10 cellular contexts compared by ENCODE assay signal in genomic region chr12:113260127-113260526, GRCh38. TPM values are rescaled to one million over a fixed set of nuclear protein-coding genes. Genes with fewer than 3 reads are reported as not detected.
DNase-seq lines count a peak whose midpoint lies in the region; ATAC-seq, FAIRE-seq and TF ChIP-seq lines count a peak whose summit lies in the region.
"Had no signal": no experiment of that assay in that cellular context is flagged by ENCODE, and none has a peak within 500 bp of the region (broad histone marks: within the 10 kb centered on the region; RNA-seq: fewer than 3 reads in every experiment).

No MANE protein-coding gene starts in this region.

- no peaks in the 10 kb centered on the region for H3K27me3 ChIP-seq in mammary epithelial cell (ENCODE audit: insufficient read depth, low read length)
- no peaks in the 10 kb centered on the region for H3K27me3 ChIP-seq in body of pancreas
- H3K27me3 ChIP-seq in upper lobe of right lung = no peaks in the 10 kb centered on the region
- H3K27me3 ChIP-seq in HAP-1 (ENCODE audit: low read depth) = no peaks in the 10 kb centered on the region

- no peaks in the 10 kb centered on the region for H3K79me2 ChIP-seq in mammary epithelial cell (ENCODE audit: insufficient read depth, low read length)

- no peaks in the 10 kb centered on the region for H3K9me3 Mint-ChIP-seq in MCF 10A (ENCODE audit: unreplicated experiment)

- no peak for TF ChIP-seq CTCF in MCF 10A (IDR thresholded peaks at IDR 0.05; ENCODE audit: unreplicated experiment)
- TF ChIP-seq CTCF in mammary epithelial cell (conservative IDR thresholded peaks at IDR 0.05 in 1 of 2, IDR thresholded peaks at IDR 0.05 in 1 of 2; ENCODE audit: extremely low read depth in 1 of 2, insufficient read depth in 1 of 2, low read depth in 1 of 2, low read length in 2 of 2) = no peak
- TF ChIP-seq CTCF in body of pancreas (IDR thresholded peaks at IDR 0.05) = no peak
- TF ChIP-seq CTCF in mucosa of descending colon (IDR thresholded peaks at IDR 0.05) = no peak
- TF ChIP-seq CTCF in upper lobe of right lung (IDR thresholded peaks at IDR 0.05) = no peak
- TF ChIP-seq CTCF in D721Med (IDR thresholded peaks at IDR 0.05; ENCODE audit: insufficient read depth, missing control alignments) = no peak

- ATAC-seq in body of pancreas = peak; percentile 3
- ATAC-seq in mucosa of descending colon = peak; percentile 18
- ATAC-seq in upper lobe of right lung = no peak
- ATAC-seq in GM18517 (IDR thresholded peaks at IDR 0.05; ENCODE audit: unreplicated experiment) = no peak

- DNase-seq in MCF 10A (ENCODE audit: unreplicated experiment) = no peak
- no peak for DNase-seq in mammary epithelial cell
- DNase-seq in body of pancreas = no peak
- peak in 1 of 3 donors; percentile 44 for DNase-seq in mucosa of descending colon
- no peak for DNase-seq in upper lobe of right lung
- no peak for DNase-seq in D721Med (ENCODE audit: insufficient read length, low spot score)
- DNase-seq in HAP-1 (ENCODE audit: low spot score in 2 of 2) = no peak
- DNase-seq: activated CD8-positive, alpha-beta memory T cell treated with anti-CD3 and anti-CD28 coated beads, Interleukin-2, amount 50 U/mL, for 48 hours had no signal

- BruUV-seq in MCF 10A (replicated peaks; lab: Mats Ljungman, UMichigan) (no TSS peak), mammary epithelial cell (replicated peaks; lab: Mats Ljungman, UMichigan) (no TSS peak)

- dilution Hi-C loops in mammary epithelial cell (cut with HindIII; ENCODE audit: low sequenced_read_pairs) = no loop called here

- H3K4me3 ChIP-seq in mammary epithelial cell (replicated peaks in 1 of 3; ENCODE audit: insufficient read depth in 1 of 3, low read depth in 2 of 3, low read length in 3 of 3) = no peak overlapping the region
- no peak overlapping the region for H3K4me3 ChIP-seq in body of pancreas
- no peak overlapping the region for H3K4me3 ChIP-seq in mucosa of descending colon
- H3K4me3 ChIP-seq in upper lobe of right lung = no peak overlapping the region
- no peak overlapping the region for H3K4me3 ChIP-seq in HAP-1

- POLR2A ChIA-PET in MCF 10A (lab: Yijun Ruan, JAX) = interaction anchor here (1.6 kb wide), 1 partner anchor 15 kb away, joined by 3 read pairs; no protein-coding TSS in a partner anchor

- no peak for TF ChIP-seq POLR2A in body of pancreas (IDR thresholded peaks at IDR 0.05)

- intact Hi-C loops in MCF 10A (cut with micrococcal nuclease) (no loop called here), mammary epithelial cell (cut with micrococcal nuclease) (no loop called here), body of pancreas (cut with DNase I) (no loop called here), mucosa of descending colon (cut with DNase I, micrococcal nuclease) (no loop called here), upper lobe of right lung (cut with DNase I) (no loop called here)

- no peak overlapping the region for H3K4me3 Mint-ChIP-seq in MCF 10A (ENCODE audit: unreplicated experiment)

- H2AFZ ChIP-seq in mammary epithelial cell (ENCODE audit: low read depth, low read length) = no peak overlapping the region

- in situ Hi-C loops in mammary epithelial cell (cut with MboI; ENCODE audit: low sequenced_read_pairs in 2 of 2) (no loop called here), HAP-1 (cut with MboI; ENCODE audit: low sequenced_read_pairs) (no loop called here)

- peaks cover 9% of the 10 kb centered on the region for H3K4me1 Mint-ChIP-seq in MCF 10A (ENCODE audit: insufficient read depth, unreplicated experiment)

- CTCF ChIA-PET in MCF 10A (lab: Yijun Ruan, JAX) = interaction anchor here (0.6 to 1.2 kb wide), 2 partner anchors 9 to 99 kb away, joined by 3 read pairs; no protein-coding TSS in a partner anchor
- CTCF ChIA-PET in mammary epithelial cell (lab: Charles Lee; ENCODE audit: low non-redundant PET) = no interaction called here

- H4K20me1 ChIP-seq in mammary epithelial cell (ENCODE audit: insufficient read depth, low read length) = no peaks in the 10 kb centered on the region

- H3K36me3 Mint-ChIP-seq in MCF 10A (ENCODE audit: insufficient read depth, unreplicated experiment) = peaks cover 47% of the 10 kb centered on the region

- WGBS in mammary epithelial cell (ENCODE audit: low coverage, missing lambda C conversion rate) = 93% methylated on average over 5 of the region's 5 CpGs
- 38 to 54% methylated on average over 5 of the region's 5 CpGs for WGBS in body of pancreas, 2 donors

- no peak overlapping the region for H3K27ac ChIP-seq in mammary epithelial cell (ENCODE audit: insufficient read depth, low read depth, low read length)
- H3K27ac ChIP-seq in body of pancreas = peak overlapping the region; percentile 69 to 80 (median 76)
- H3K27ac ChIP-seq in upper lobe of right lung = peak overlapping the region; percentile 79

- no peaks in the 10 kb centered on the region for H3K36me3 ChIP-seq in mammary epithelial cell (ENCODE audit: insufficient read depth, low read length)
- no peaks in the 10 kb centered on the region for H3K36me3 ChIP-seq in body of pancreas (replicated peaks in 1 of 2; ENCODE audit: insufficient read depth in 1 of 2, low read depth in 2 of 2)
- no peaks in the 10 kb centered on the region for H3K36me3 ChIP-seq in mucosa of descending colon (ENCODE audit: low read depth)
- H3K36me3 ChIP-seq in upper lobe of right lung = peaks cover 4% of the 10 kb centered on the region
- no peaks in the 10 kb centered on the region; the same call in 1 of the 2 replicates for H3K36me3 ChIP-seq in HAP-1 (replicated peaks)

- H3K9me3 ChIP-seq in mammary epithelial cell (replicated peaks; ENCODE audit: insufficient read depth, low read length) = no peaks in the 10 kb centered on the region
- no peaks in the 10 kb centered on the region for H3K9me3 ChIP-seq in body of pancreas
- H3K9me3 ChIP-seq in mucosa of descending colon = no peaks in the 10 kb centered on the region
- H3K9me3 ChIP-seq in upper lobe of right lung = no peaks in the 10 kb centered on the region
- H3K9me3 ChIP-seq in HAP-1 = no peaks in the 10 kb centered on the region

- H3K27ac Mint-ChIP-seq in MCF 10A (ENCODE audit: low read depth, unreplicated experiment) = peak overlapping the region; percentile 40

- H3K27me3 Mint-ChIP-seq in MCF 10A (ENCODE audit: insufficient read depth, unreplicated experiment) = no peaks in the 10 kb centered on the region

- no peak for FAIRE-seq in D721Med (lab: Jason Lieb, UNC)
- FAIRE-seq: H54 had no signal

- H3K4me2 ChIP-seq in mammary epithelial cell (ENCODE audit: insufficient read depth, low read depth, low read length) = no peak overlapping the region

- H3K4me1 ChIP-seq in mammary epithelial cell (ENCODE audit: insufficient read depth, low read length) (no peaks in the 10 kb centered on the region), body of pancreas (peaks cover 52% of the 10 kb centered on the region), mucosa of descending colon (ENCODE audit: low read depth) (peaks cover 6% of the 10 kb centered on the region), upper lobe of right lung (peaks cover 38% of the 10 kb centered on the region), HAP-1 (no peaks in the 10 kb centered on the region; the same call in 1 of the 2 replicates)

- no peak overlapping the region for H3K9ac ChIP-seq in mammary epithelial cell (ENCODE audit: insufficient read depth, low read length)

RNA-seq across cellular contexts. Expression of gene TPCN1, which starts 38.9 kb away (rescaled TPM):
- total RNA-seq in MCF 10A (2022) (42.7 and 43.0 TPM in 2 replicates), mammary epithelial cell (10 to 100 TPM; 10.7 to 62.3 TPM), body of pancreas (10 to 100 TPM; 45.1 to 78.4 TPM), mucosa of descending colon (100 to 1,000 TPM in 1 of 3 donors, 10 to 100 TPM in 2; 89.9 to 133 (median 91.3) TPM), upper lobe of right lung (51.9 TPM)
- polyA plus RNA-seq in mammary epithelial cell = 17.8 TPM
- polyA minus RNA-seq in mammary epithelial cell = 43.6 TPM

Comparison
In these comparisons a context has a peak if more than half of its experiments do, and no peak if none do; other contexts are left out.
1. ATAC-seq: peak in body of pancreas (single experiment) and mucosa of descending colon (single experiment); none in upper lobe of right lung (single experiment) and GM18517 (single experiment).